In genomic region chr3:106206165-106206564, GRCh38 we compare ENCODE assay signal across 8 cellular contexts.
A peak's percentile ranks its signal among the peaks of the same experiment; 100 is the strongest.
DNase-seq lines count a peak whose midpoint lies in the region; ATAC-seq and TF ChIP-seq lines count a peak whose summit lies in the region.

No MANE protein-coding gene starts in this region.

- H2AFZ ChIP-seq in OCI-LY3 (ENCODE audit: low read depth, low read length) (peak overlapping the region; percentile 54), fibroblast of lung (ENCODE audit: low read length) (peak overlapping the region; percentile 25)

- H3K27me3 ChIP-seq in OCI-LY3 (ENCODE audit: low read depth, low read length) (0 out of 2 replicates have a peak, but pooled peaks cover 3% of the 10 kb centered on the region), fibroblast of lung (ENCODE audit: control insufficient read depth, insufficient read depth, low read length) (no peaks in the 10 kb centered on the region), thoracic aorta (replicated peaks; ENCODE audit: insufficient read depth) (no peaks in the 10 kb centered on the region)

- H4K20me1 ChIP-seq in OCI-LY3 (ENCODE audit: insufficient read depth, low read length) (no peaks in the 10 kb centered on the region), fibroblast of lung (ENCODE audit: control insufficient read depth, extremely low read depth, insufficient read depth, low read length) (no peaks in the 10 kb centered on the region)

- H3K27ac ChIP-seq in OCI-LY3 (ENCODE audit: low read length) (no peak overlapping the region), fibroblast of lung (ENCODE audit: insufficient read depth, low read length) (no peak overlapping the region), thoracic aorta (no peak overlapping the region)

- no peaks in the 10 kb centered on the region for H3K36me3 ChIP-seq in OCI-LY3 (replicated peaks; ENCODE audit: low read depth, low read length)
- no peaks in the 10 kb centered on the region for H3K36me3 ChIP-seq in fibroblast of lung (ENCODE audit: control insufficient read depth, insufficient read depth, low read length)
- no peaks in the 10 kb centered on the region for H3K36me3 ChIP-seq in thoracic aorta

- ATAC-seq in GM18870 (IDR thresholded peaks at IDR 0.05; ENCODE audit: unreplicated experiment) (peak; percentile 85), HG03108 (IDR thresholded peaks at IDR 0.05; ENCODE audit: unreplicated experiment) (peak; percentile 86), thoracic aorta (ENCODE audit: insufficient number of reproducible peaks, low FRiP score, low read depth) (no peak)

- H3K9ac ChIP-seq in OCI-LY3 (ENCODE audit: low read length) = no peak overlapping the region
- H3K9ac ChIP-seq in fibroblast of lung (ENCODE audit: insufficient read depth, low read length) = no peak overlapping the region

- TF ChIP-seq CTCF in AG09319 (IDR thresholded peaks at IDR 0.05; ENCODE audit: low read depth, low read length) (no peak), OCI-LY3 (IDR thresholded peaks at IDR 0.05; ENCODE audit: low read depth, low read length) (no peak), fibroblast of lung (conservative IDR thresholded peaks at IDR 0.05 in 1 of 2, IDR thresholded peaks at IDR 0.05 in 1 of 2; ENCODE audit: low read depth in 1 of 2, low read length in 2 of 2) (no peak), thoracic aorta (IDR thresholded peaks at IDR 0.05) (no peak)

- H3K4me1 ChIP-seq in OCI-LY3 (ENCODE audit: low read length) = peaks cover 12% of the 10 kb centered on the region
- H3K4me1 ChIP-seq in fibroblast of lung (ENCODE audit: control insufficient read depth, extremely low read depth, insufficient read depth, low read length) = no peaks in the 10 kb centered on the region
- peaks cover 11 to 12% of the 10 kb centered on the region in 2 donors for H3K4me1 ChIP-seq in thoracic aorta (ENCODE audit: control insufficient read depth in 1 of 2, low read depth in 2 of 2)

- H3K4me3 ChIP-seq in OCI-LY3 (ENCODE audit: low read length) (peak overlapping the region; percentile 41), fibroblast of lung (replicated peaks in 1 of 4; ENCODE audit: control extremely low read depth in 1 of 4, insufficient read depth in 1 of 4, low read depth in 3 of 4, low read length in 4 of 4) (no peak overlapping the region), thoracic aorta (peak overlapping the region; percentile 39)

- DNase-seq in AG09319 (ENCODE audit: extremely low read depth, low read depth) (peak; percentile 8), fibroblast of lung (ENCODE audit: low read depth in 2 of 2) (peak; percentile 28 to 29), thoracic aorta (ENCODE audit: low spot score) (no peak), NCI-H187 treated with DMSO at 0.1 percent for 48 hours (lab: John Stamatoyannopoulos, UW) (no peak), HuH-7.5 (ENCODE audit: low spot score) (no peak)

- H3K79me2 ChIP-seq in OCI-LY3 (ENCODE audit: low read length) (no peaks in the 10 kb centered on the region), fibroblast of lung (ENCODE audit: control insufficient read depth, insufficient read depth, low read length) (no peaks in the 10 kb centered on the region)

- H3K4me2 ChIP-seq in OCI-LY3 (ENCODE audit: low read length) (peak overlapping the region; percentile 42), fibroblast of lung (ENCODE audit: extremely low read depth, insufficient read depth, low read length) (no peak overlapping the region)

- H3K9me3 ChIP-seq in OCI-LY3 (ENCODE audit: insufficient read depth, low read length) = no peaks in the 10 kb centered on the region
- no peaks in the 10 kb centered on the region for H3K9me3 ChIP-seq in fibroblast of lung (ENCODE audit: control insufficient read depth, insufficient read depth, low read depth, low read length)
- no peaks in the 10 kb centered on the region for H3K9me3 ChIP-seq in thoracic aorta

Comparison
In these comparisons a context has a peak if more than half of its experiments do, and no peak if none do; other contexts are left out.
1. DNase-seq: peak in AG09319 (single experiment) and fibroblast of lung (2 of 2); none in thoracic aorta (single experiment), NCI-H187 treated with DMSO at 0.1 percent for 48 hours (single experiment) and HuH-7.5 (single experiment).
2. H3K4me3 ChIP-seq: peak in OCI-LY3 (single experiment) and thoracic aorta (single experiment); none in fibroblast of lung (0 of 4).